28 cellular contexts compared by ENCODE assay signal in the genomic region with DNA sequence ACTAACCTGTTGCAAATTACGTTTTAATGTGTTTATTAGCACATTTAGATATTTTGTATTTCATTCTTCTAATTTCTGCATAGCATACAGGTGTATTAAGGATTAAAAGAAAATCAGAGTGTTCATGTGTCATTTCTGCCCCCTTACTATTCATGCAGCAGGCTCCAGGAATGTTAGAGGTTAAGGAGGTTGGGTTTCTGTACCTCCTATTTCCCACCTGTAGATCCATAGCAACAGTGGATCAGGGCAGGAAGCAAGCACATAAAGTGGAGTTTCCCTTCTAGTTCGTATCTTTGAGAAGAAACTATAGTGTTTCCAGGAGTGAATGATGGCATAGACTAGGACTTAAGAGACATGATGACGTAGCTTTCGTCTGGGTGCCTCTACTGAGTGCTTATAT.
"Had no signal": no experiment of that assay in that cellular context is flagged by ENCODE, and none has a peak within 500 bp of the region (broad histone marks: within the 10 kb centered on the region; RNA-seq: fewer than 3 reads in every experiment).

No MANE protein-coding gene starts in this region.

- H3K27ac ChIP-seq: colonic mucosa, coronary artery, dorsolateral prefrontal cortex, epithelial cell of prostate, esophagus muscularis mucosa, esophagus squamous epithelium, foreskin keratinocyte, gastrocnemius medialis, gastroesophageal sphincter, heart left ventricle, heart right ventricle had no signal

- H3K27me3 Mint-ChIP-seq: dendritic cell treated with granulocyte-macrophage colony-stimulating factor and Interleukin-4, amounts not matched to agents 40 ng/mL and 50 ng/mL, for 4 days; effector memory CD8-positive, alpha-beta T cell had no signal

- DNase-seq: colonic mucosa; cortex of kidney; dermis blood vessel endothelial cell; dorsolateral prefrontal cortex; effector CD4-positive, alpha-beta T cell; effector CD8-positive, alpha-beta T cell; effector memory CD4-positive, alpha-beta T cell; effector memory CD8-positive, alpha-beta T cell; endodermal cell; erythroblast; esophagus squamous epithelium; foreskin fibroblast; foreskin keratinocyte; foreskin melanocyte; gastrocnemius medialis; glutamatergic neuron; head of caudate nucleus; heart left ventricle; heart right ventricle had no signal

- H3K9me3 Mint-ChIP-seq: dendritic cell treated with granulocyte-macrophage colony-stimulating factor and Interleukin-4, amounts not matched to agents 40 ng/mL and 50 ng/mL, for 4 days; effector memory CD8-positive, alpha-beta T cell; endodermal cell had no signal

- H3K4me3 Mint-ChIP-seq: dendritic cell treated with granulocyte-macrophage colony-stimulating factor and Interleukin-4, amounts not matched to agents 40 ng/mL and 50 ng/mL, for 4 days; effector memory CD8-positive, alpha-beta T cell; endodermal cell had no signal

- H3K9me3 ChIP-seq: colonic mucosa, esophagus muscularis mucosa, esophagus squamous epithelium, gastrocnemius medialis, gastroesophageal sphincter, heart left ventricle, heart right ventricle had no signal

- H3K27ac Mint-ChIP-seq: dendritic cell treated with granulocyte-macrophage colony-stimulating factor and Interleukin-4, amounts not matched to agents 40 ng/mL and 50 ng/mL, for 4 days; effector memory CD8-positive, alpha-beta T cell; endodermal cell had no signal

- H3K36me3 ChIP-seq: colonic mucosa had no signal

- H3K4me1 ChIP-seq: colonic mucosa, esophagus squamous epithelium, foreskin keratinocyte had no signal

- FAIRE-seq: colon, endometrium, endothelial cell of umbilical vein, frontal cortex had no signal

- H3K4me3 ChIP-seq: colonic mucosa, coronary artery, dorsolateral prefrontal cortex, esophagus muscularis mucosa, esophagus squamous epithelium, gastrocnemius medialis, gastroesophageal sphincter, heart left ventricle, heart right ventricle had no signal
